ENCODE assay signal across 17 cellular contexts in the genomic region with DNA sequence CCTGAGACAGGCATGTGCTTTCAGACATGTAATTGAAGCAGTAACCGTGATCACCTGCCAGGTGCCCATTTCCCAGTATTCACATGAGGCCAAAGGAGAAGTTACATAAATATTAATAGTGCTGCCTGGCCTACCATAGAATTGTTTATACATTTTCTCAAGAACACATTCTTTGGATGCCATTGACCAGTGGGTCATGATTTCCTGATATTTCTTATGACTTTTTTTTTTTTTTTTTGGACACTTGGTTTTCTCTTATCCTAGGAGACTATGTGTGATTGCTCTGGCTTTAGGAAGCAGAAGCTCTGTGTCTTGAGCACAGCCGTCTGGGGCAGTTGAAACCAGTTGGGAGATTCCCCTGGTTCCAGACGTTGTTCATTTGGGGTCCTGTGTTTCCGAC.
A peak's percentile ranks its signal among the peaks of the same experiment; 100 is the strongest.
DNase-seq lines count a peak whose midpoint lies in the region; ATAC-seq and TF ChIP-seq lines count a peak whose summit lies in the region.
"Had no signal": no experiment of that assay in that cellular context is flagged by ENCODE, and none has a peak within 500 bp of the region (broad histone marks: within the 10 kb centered on the region; RNA-seq: fewer than 3 reads in every experiment).

No MANE protein-coding gene starts in this region.

- peaks cover 0 to 24% (median 0%) of the 10 kb centered on the region in 6 donors for H3K36me3 ChIP-seq in spleen

- no peaks in the 10 kb centered on the region for H3K4me1 Mint-ChIP-seq in MCF 10A (ENCODE audit: insufficient read depth, unreplicated experiment)
- H3K4me1 Mint-ChIP-seq: CD4-positive, alpha-beta memory T cell had no signal

- TF ChIP-seq CTCF in astrocyte of the cerebellum (IDR thresholded peaks at IDR 0.05; ENCODE audit: low read depth, low read length, missing control alignments) = no peak
- TF ChIP-seq CTCF in fibroblast of villous mesenchyme (IDR thresholded peaks at IDR 0.05; ENCODE audit: insufficient read depth, low read depth, low read length) = no peak
- no peak for TF ChIP-seq CTCF in spleen (IDR thresholded peaks at IDR 0.05 in 8 of 11, conservative IDR thresholded peaks at IDR 0.05 in 3 of 11)
- TF ChIP-seq CTCF in MCF 10A (IDR thresholded peaks at IDR 0.05; ENCODE audit: unreplicated experiment) = no peak

- in situ Hi-C loops in astrocyte of the cerebellum (cut with HindIII; ENCODE audit: low sequenced_read_pairs) = no loop called here

- H3K27ac ChIP-seq in spleen = no peak overlapping the region
- H3K27ac ChIP-seq: thyroid gland had no signal

- WGBS in spleen, 5 donors = 74 to 92% (median 81%) methylated on average over 4 of the region's 4 CpGs

- POLR2A ChIA-PET in MCF 10A (lab: Yijun Ruan, JAX) = no interaction called here

- no peak for ATAC-seq in HG02571 (IDR thresholded peaks at IDR 0.05; ENCODE audit: unreplicated experiment)
- ATAC-seq: mucosa of descending colon had no signal

- no peaks in the 10 kb centered on the region for H3K4me1 ChIP-seq in spleen
- H3K4me1 ChIP-seq: thyroid gland had no signal

- no peaks in the 10 kb centered on the region for H3K27me3 ChIP-seq in spleen (replicated peaks in 1 of 7)
- H3K27me3 ChIP-seq: thyroid gland had no signal

- H3K27ac Mint-ChIP-seq in MCF 10A (ENCODE audit: low read depth, unreplicated experiment) = no peak overlapping the region
- H3K27ac Mint-ChIP-seq: activated naive CD8-positive, alpha-beta T cell; activated T-cell treated with anti-CD3 and anti-CD28 coated beads, Interleukin-2, amount 50 U/mL, for 24 hours had no signal

- intact Hi-C loops in spleen (cut with DNase I; ENCODE audit: low total_unique reads) = no loop called here
- intact Hi-C loops in MCF 10A (cut with micrococcal nuclease) = no loop called here

- no peaks in the 10 kb centered on the region for H3K27me3 Mint-ChIP-seq in MCF 10A (ENCODE audit: insufficient read depth, unreplicated experiment)
- H3K27me3 Mint-ChIP-seq: activated T-cell treated with anti-CD3 and anti-CD28 coated beads, Interleukin-2, amount 50 U/mL, for 24 hours; CD4-positive, alpha-beta memory T cell had no signal

- H3K4me3 ChIP-seq in astrocyte of the cerebellum (ENCODE audit: low read depth, low read length) (no peak overlapping the region), fibroblast of villous mesenchyme (ENCODE audit: low read depth, low read length) (no peak overlapping the region), spleen (no peak overlapping the region)
- H3K4me3 ChIP-seq: mucosa of descending colon, thyroid gland had no signal

- CTCF ChIA-PET in MCF 10A (lab: Yijun Ruan, JAX) = no interaction called here

- no peaks in the 10 kb centered on the region for H3K36me3 Mint-ChIP-seq in MCF 10A (ENCODE audit: insufficient read depth, unreplicated experiment)
- H3K36me3 Mint-ChIP-seq: CD4-positive, alpha-beta memory T cell had no signal

- TF ChIP-seq POLR2A in spleen (IDR thresholded peaks at IDR 0.05) = no peak

- H3K9me3 ChIP-seq in spleen = peaks cover 0 to 11% (median 0%) of the 10 kb centered on the region in 8 donors
- H3K9me3 ChIP-seq: mucosa of descending colon, thyroid gland had no signal

- H3K9me3 Mint-ChIP-seq in MCF 10A (ENCODE audit: unreplicated experiment) = no peaks in the 10 kb centered on the region

- no TSS peak for BruUV-seq in MCF 10A (replicated peaks; lab: Mats Ljungman, UMichigan)

- H3K4me3 Mint-ChIP-seq in MCF 10A (ENCODE audit: unreplicated experiment) = no peak overlapping the region
- H3K4me3 Mint-ChIP-seq: activated naive CD8-positive, alpha-beta T cell; activated T-cell treated with anti-CD3 and anti-CD28 coated beads, Interleukin-2, amount 50 U/mL, for 24 hours; CD4-positive, alpha-beta memory T cell had no signal

- DNase-seq in GM04503 (ENCODE audit: low read depth) (peak; percentile 45), astrocyte of the cerebellum (ENCODE audit: low read depth) (peak; percentile 20), fibroblast of villous mesenchyme (ENCODE audit: low read depth) (peak; percentile 62), spleen (peak; percentile 4), NCI-H524 (lab: John Stamatoyannopoulos, UW) (no peak), MCF 10A (ENCODE audit: unreplicated experiment) (no peak)
- DNase-seq: activated CD4-positive, alpha-beta T cell treated with anti-CD3 and anti-CD28 coated beads, Interleukin-2, amount 50 U/mL, for 4 hours; activated T-cell treated with anti-CD3 and anti-CD28 coated beads, Interleukin-2, amount 50 U/mL, for 24 hours; CD4-positive, alpha-beta memory T cell; central memory CD4-positive, alpha-beta T cell; DND-41; mucosa of descending colon; NCI-H2081; SW 1271; thyroid gland had no signal

Comparison
In these comparisons a context has a peak if more than half of its experiments do, and no peak if none do; other contexts are left out.
1. DNase-seq: peak in GM04503 (single experiment), astrocyte of the cerebellum (single experiment), fibroblast of villous mesenchyme (single experiment) and spleen (single experiment); none in NCI-H524 (0 of 2) and MCF 10A (single experiment).